8 cellular contexts compared by ENCODE assay signal in genomic region chr10:102408081-102408727, GRCh38. TPM values are rescaled to one million over a fixed set of nuclear protein-coding genes. Genes with fewer than 3 reads are reported as not detected.
DNase-seq lines count a peak whose midpoint lies in the region; ATAC-seq, FAIRE-seq and TF ChIP-seq lines count a peak whose summit lies in the region.

No MANE protein-coding gene starts in this region.

- DNase-seq in T-helper 2 cell treated with Interferon-gamma antibody and Interleukin-4, amounts not matched to agents 5 μg/mL and 100 μg/mL, for 36 hours (ENCODE audit: low spot score), result no peak
- DNase-seq in T-helper 2 cell, result no peak
- DNase-seq in activated CD8-positive, alpha-beta T cell treated with anti-CD3 and anti-CD28 coated beads for 36 hours, result peak; percentile 51
- DNase-seq in glutamatergic neuron, result no peak
- DNase-seq in spleen, result no peak
- no peak for DNase-seq in NCI-H1694 treated with DMSO at 0.1 percent for 48 hours (lab: John Stamatoyannopoulos, UW)
- no peak for DNase-seq in GM19239 (ENCODE audit: insufficient read length, low spot score)
- no peak for DNase-seq in NAMALWA (ENCODE audit: low spot score)

- H3K27ac Mint-ChIP-seq in T-helper 2 cell treated with Interferon-gamma antibody and Interleukin-4, amounts not matched to agents 5 μg/mL and 100 μg/mL, for 36 hours, result no peak overlapping the region
- peak overlapping the region; percentile 74 for H3K27ac Mint-ChIP-seq in activated CD8-positive, alpha-beta T cell treated with anti-CD3 and anti-CD28 coated beads for 36 hours
- H3K27ac Mint-ChIP-seq in glutamatergic neuron (ENCODE audit: unreplicated experiment), result peak overlapping the region; percentile 59

- H3K36me3 Mint-ChIP-seq in T-helper 2 cell treated with Interferon-gamma antibody and Interleukin-4, amounts not matched to agents 5 μg/mL and 100 μg/mL, for 36 hours (ENCODE audit: low read depth), result no peaks in the 10 kb centered on the region
- peaks cover 5% of the 10 kb centered on the region for H3K36me3 Mint-ChIP-seq in activated CD8-positive, alpha-beta T cell treated with anti-CD3 and anti-CD28 coated beads for 36 hours (ENCODE audit: low read depth)
- no peaks in the 10 kb centered on the region for H3K36me3 Mint-ChIP-seq in glutamatergic neuron (ENCODE audit: unreplicated experiment)

- H3K4me3 ChIP-seq in spleen, result peak overlapping the region in 7 of 8 donors; percentile 33 to 71 (median 40)

- no peaks in the 10 kb centered on the region for H3K9me3 Mint-ChIP-seq in T-helper 2 cell treated with Interferon-gamma antibody and Interleukin-4, amounts not matched to agents 5 μg/mL and 100 μg/mL, for 36 hours
- no peaks in the 10 kb centered on the region for H3K9me3 Mint-ChIP-seq in activated CD8-positive, alpha-beta T cell treated with anti-CD3 and anti-CD28 coated beads for 36 hours
- H3K9me3 Mint-ChIP-seq in glutamatergic neuron (ENCODE audit: unreplicated experiment), result peaks cover 13% of the 10 kb centered on the region

- peak overlapping the region; percentile 70 for H3K4me3 Mint-ChIP-seq in T-helper 2 cell treated with Interferon-gamma antibody and Interleukin-4, amounts not matched to agents 5 μg/mL and 100 μg/mL, for 36 hours
- peak overlapping the region; percentile 62 for H3K4me3 Mint-ChIP-seq in activated CD8-positive, alpha-beta T cell treated with anti-CD3 and anti-CD28 coated beads for 36 hours
- H3K4me3 Mint-ChIP-seq in glutamatergic neuron (ENCODE audit: unreplicated experiment), result peak overlapping the region; percentile 82

- intact Hi-C loops in activated CD8-positive, alpha-beta T cell treated with anti-CD3 and anti-CD28 coated beads for 36 hours (cut with micrococcal nuclease), result no loop called here
- intact Hi-C loops in spleen (cut with DNase I; ENCODE audit: low total_unique reads), result no loop called here

- peaks cover 0 to 7% (median under 1%) of the 10 kb centered on the region in 6 donors for H3K36me3 ChIP-seq in spleen

- POLR2A ChIA-PET in activated CD8-positive, alpha-beta T cell treated with anti-CD3 and anti-CD28 coated beads for 36 hours (lab: Charles Lee), result interaction anchor here (1.1 to 6.4 kb wide), 5 partner anchors 12 to 163 kb away, joined by 3 to 88 read pairs (median 5); partner anchors contain the start of genes GBF1 and NFKB2

- H3K9me3 ChIP-seq in spleen, result no peaks in the 10 kb centered on the region

- ATAC-seq in activated CD8-positive, alpha-beta T cell treated with anti-CD3 and anti-CD28 coated beads for 36 hours, result no peak

- peaks cover 27% of the 10 kb centered on the region for H3K4me1 Mint-ChIP-seq in T-helper 2 cell treated with Interferon-gamma antibody and Interleukin-4, amounts not matched to agents 5 μg/mL and 100 μg/mL, for 36 hours (ENCODE audit: low read depth)
- H3K4me1 Mint-ChIP-seq in activated CD8-positive, alpha-beta T cell treated with anti-CD3 and anti-CD28 coated beads for 36 hours (ENCODE audit: low read depth), result peaks cover 40% of the 10 kb centered on the region
- H3K4me1 Mint-ChIP-seq in glutamatergic neuron (ENCODE audit: low read depth, unreplicated experiment), result peaks cover 38% of the 10 kb centered on the region

- H3K27me3 Mint-ChIP-seq in T-helper 2 cell treated with Interferon-gamma antibody and Interleukin-4, amounts not matched to agents 5 μg/mL and 100 μg/mL, for 36 hours (ENCODE audit: low read depth), result peaks cover 31% of the 10 kb centered on the region
- H3K27me3 Mint-ChIP-seq in activated CD8-positive, alpha-beta T cell treated with anti-CD3 and anti-CD28 coated beads for 36 hours, result peaks cover 7% of the 10 kb centered on the region
- H3K27me3 Mint-ChIP-seq in glutamatergic neuron (ENCODE audit: unreplicated experiment), result peaks cover 21% of the 10 kb centered on the region

- peaks cover 5 to 40% (median 28%) of the 10 kb centered on the region in 6 donors for H3K4me1 ChIP-seq in spleen

- TF ChIP-seq CTCF in activated CD8-positive, alpha-beta T cell treated with anti-CD3 and anti-CD28 coated beads for 36 hours (IDR thresholded peaks at IDR 0.05), result no peak
- TF ChIP-seq CTCF in glutamatergic neuron (IDR thresholded peaks at IDR 0.05; ENCODE audit: partially characterized antibody, unreplicated experiment) (no peak), spleen (IDR thresholded peaks at IDR 0.05 in 8 of 11, conservative IDR thresholded peaks at IDR 0.05 in 3 of 11) (no peak)

- FAIRE-seq in GM19239 (lab: Jason Lieb, UNC), result no peak

- CTCF ChIA-PET in activated CD8-positive, alpha-beta T cell treated with anti-CD3 and anti-CD28 coated beads for 36 hours (lab: Charles Lee), result interaction anchor here (0.9 to 6.4 kb wide), 2 partner anchors 9 to 178 kb away, joined by 8 to 28 read pairs; no protein-coding TSS in a partner anchor

- no peak overlapping the region for H3K27ac ChIP-seq in spleen

- TF ChIP-seq POLR2A in spleen (IDR thresholded peaks at IDR 0.05), result no peak

- peaks cover 12 to 65% (median 52%) of the 10 kb centered on the region in 7 donors for H3K27me3 ChIP-seq in spleen (replicated peaks in 1 of 7)

- 65 to 72% (median 70%) methylated on average over 10 to 15 of the region's 15 CpGs for WGBS in spleen, 5 donors

RNA-seq across cellular contexts. Expression of gene PSD, which starts 10.4 kb away (rescaled TPM):
- 10 to 100 TPM in 1 of 2 experiments, 1 to 10 TPM in 1; 9.3 to 10.4 TPM for total RNA-seq in activated CD8-positive, alpha-beta T cell treated with anti-CD3 and anti-CD28 coated beads for 36 hours
- 88.5 TPM for total RNA-seq in glutamatergic neuron (ENCODE audit: unreplicated experiment)
- 1 to 10 TPM in 6 of 7 donors, under 1 TPM in 1; 0.59 to 2.5 (median 1.3) TPM for total RNA-seq in spleen
- 1 to 10 TPM in 2 of 3 donors, under 1 TPM in 1; 0.65 to 1.1 (median 1.0) TPM for polyA plus RNA-seq in spleen

RNA-seq across cellular contexts. Expression of gene FBXL15, which starts 12.4 kb away (rescaled TPM):
- total RNA-seq in activated CD8-positive, alpha-beta T cell treated with anti-CD3 and anti-CD28 coated beads for 36 hours, result 10 to 100 TPM; 14.1 to 15.7 TPM
- total RNA-seq in glutamatergic neuron (ENCODE audit: unreplicated experiment), result 23.4 TPM
- 10 to 100 TPM; 16.7 to 27.9 (median 22.8) TPM for total RNA-seq in spleen
- 10 to 100 TPM; 17.6 to 28.7 (median 23.6) TPM for polyA plus RNA-seq in spleen

RNA-seq across cellular contexts. Expression of gene NFKB2, which starts 12.7 kb away (rescaled TPM):
- total RNA-seq in activated CD8-positive, alpha-beta T cell treated with anti-CD3 and anti-CD28 coated beads for 36 hours, result 100 to 1,000 TPM; 251 to 253 TPM
- 7.5 TPM for total RNA-seq in glutamatergic neuron (ENCODE audit: unreplicated experiment)
- total RNA-seq in spleen, result 100 to 1,000 TPM in 3 of 7 donors, 10 to 100 TPM in 4; 51.6 to 161 (median 75.2) TPM
- 10 to 100 TPM; 34.7 to 55.2 (median 51.9) TPM for polyA plus RNA-seq in spleen

RNA-seq across cellular contexts. Expression of gene CUEDC2, which starts 24.2 kb away (rescaled TPM):
- 10 to 100 TPM; 71.8 to 76.4 TPM for total RNA-seq in activated CD8-positive, alpha-beta T cell treated with anti-CD3 and anti-CD28 coated beads for 36 hours
- total RNA-seq in glutamatergic neuron (ENCODE audit: unreplicated experiment) (104 TPM), spleen (10 to 100 TPM; 35.3 to 48.4 (median 43.0) TPM)
- polyA plus RNA-seq in spleen, result 10 to 100 TPM; 48.5 to 59.1 (median 58.7) TPM

RNA-seq across cellular contexts. Expression of gene C10orf95, which starts 43.1 kb away (rescaled TPM):
- total RNA-seq in activated CD8-positive, alpha-beta T cell treated with anti-CD3 and anti-CD28 coated beads for 36 hours, result under 1 TPM; 0.20 to 0.36 TPM
- total RNA-seq in glutamatergic neuron (ENCODE audit: unreplicated experiment) (not detected), spleen (under 1 TPM in 4 of 7 donors, not detected in 3; 0.33 to 0.77 (median 0.47) TPM)
- polyA plus RNA-seq in spleen, result under 1 TPM; 0.06 to 0.33 (median 0.18) TPM
